1 cellular context compared by ENCODE assay signal in the genomic region with DNA sequence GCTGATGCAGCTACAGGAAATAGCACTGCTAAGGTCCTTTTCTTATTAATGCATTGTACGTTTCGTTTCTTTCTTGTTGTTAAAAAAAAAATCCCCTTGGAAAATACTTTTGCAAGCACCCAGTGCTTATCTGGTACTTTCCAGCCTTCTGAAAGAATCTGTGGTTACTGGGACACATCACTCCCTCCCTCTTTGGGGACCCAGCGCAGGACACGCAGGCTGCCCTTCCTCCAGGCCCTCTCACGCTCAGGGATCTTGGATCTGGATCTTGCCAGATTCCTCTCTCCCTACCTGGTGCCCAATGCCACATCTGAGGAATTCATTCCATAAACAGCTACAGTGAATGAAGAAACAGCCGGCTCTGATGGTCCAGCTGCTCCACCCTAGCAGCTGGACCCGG.
TF ChIP-seq lines count a peak whose summit lies in the region.

No MANE protein-coding gene starts in this region.

TF ChIP-seq in GM12878, 131 proteins besides CTCF, POLR2A, EP300 and RAD21 (continued from another document):
- TF ChIP-seq, protein P1, sequence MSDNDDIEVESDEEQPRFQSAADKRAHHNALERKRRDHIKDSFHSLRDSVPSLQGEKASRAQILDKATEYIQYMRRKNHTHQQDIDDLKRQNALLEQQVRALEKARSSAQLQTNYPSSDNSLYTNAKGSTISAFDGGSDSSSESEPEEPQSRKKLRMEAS (IDR thresholded peaks at IDR 0.05; ENCODE audit: low read depth, low read length) = no peak
- TF ChIP-seq SUZ12 (IDR thresholded peaks at IDR 0.05; ENCODE audit: unreplicated experiment) (no peak), MYC (IDR thresholded peaks at IDR 0.05; ENCODE audit: insufficient read depth, insufficient read length, insufficient replicate concordance, low read length, severe bottlenecking) (no peak), IRF3 (IDR thresholded peaks at IDR 0.05) (no peak), CBX3 (IDR thresholded peaks at IDR 0.05; ENCODE audit: borderline replicate concordance, low read depth) (no peak), MEF2B (IDR thresholded peaks at IDR 0.05; ENCODE audit: partially characterized antibody, poor library complexity, severe bottlenecking) (no peak), ZBED1 (IDR thresholded peaks at IDR 0.05; ENCODE audit: borderline replicate concordance) (no peak), BCL11A (IDR thresholded peaks at IDR 0.05; ENCODE audit: low read depth, low read length) (0 out of 2 replicates have a peak, but pooled peaks have one; percentile 51), EED (IDR thresholded peaks at IDR 0.05; ENCODE audit: low read depth) (peak; percentile 89), CHD2 (IDR thresholded peaks at IDR 0.05; ENCODE audit: borderline replicate concordance, low read depth, low read length) (no peak), YBX1 (IDR thresholded peaks at IDR 0.05) (no peak), RBBP5 (conservative IDR thresholded peaks at IDR 0.05) (no peak), RB1 (IDR thresholded peaks at IDR 0.05; ENCODE audit: borderline replicate concordance) (no peak), RELA (IDR thresholded peaks at IDR 0.05; ENCODE audit: borderline replicate concordance, partially characterized antibody) (no peak), NRF1 (conservative IDR thresholded peaks at IDR 0.05; ENCODE audit: low read depth, low read length) (no peak), CHD1 (IDR thresholded peaks at IDR 0.05; ENCODE audit: low read depth, low read length) (no peak), IRF4 (IDR thresholded peaks at IDR 0.05; ENCODE audit: low read depth, low read length) (no peak), ZNF24 (IDR thresholded peaks at IDR 0.05) (no peak), BACH1 (IDR thresholded peaks at IDR 0.05; ENCODE audit: borderline replicate concordance) (no peak), E4F1 (IDR thresholded peaks at IDR 0.05; ENCODE audit: borderline replicate concordance, partially characterized antibody) (no peak), ZNF207 (IDR thresholded peaks at IDR 0.05; ENCODE audit: borderline replicate concordance) (no peak), POU2F2 (IDR thresholded peaks at IDR 0.05; ENCODE audit: borderline replicate concordance, low read depth, low read length) (no peak), EZH2 (IDR thresholded peaks at IDR 0.05; ENCODE audit: borderline replicate concordance, control insufficient read depth, low read depth, low read length) (no peak), TAF1 (IDR thresholded peaks at IDR 0.05; ENCODE audit: borderline replicate concordance, low read depth, low read length) (no peak), SIX5 (IDR thresholded peaks at IDR 0.05; ENCODE audit: low read depth, low read length, severe bottlenecking) (no peak), MTA3 (IDR thresholded peaks at IDR 0.05; ENCODE audit: borderline replicate concordance, low read length) (no peak), MLLT1 (IDR thresholded peaks at IDR 0.05) (no peak), BHLHE40 (IDR thresholded peaks at IDR 0.05; ENCODE audit: borderline replicate concordance in 1 of 2, low read depth in 2 of 2, low read length in 1 of 2) (0 out of 4 replicates have a peak, but pooled peaks of 1 of the 2 experiments have one; percentile 38), SPI1 (IDR thresholded peaks at IDR 0.05; ENCODE audit: borderline replicate concordance, insufficient read depth, low read depth, low read length) (no peak), NBN (IDR thresholded peaks at IDR 0.05) (no peak), PKNOX1 (IDR thresholded peaks at IDR 0.05) (no peak), HDGF (IDR thresholded peaks at IDR 0.05) (no peak), BMI1 (IDR thresholded peaks at IDR 0.05; ENCODE audit: borderline replicate concordance) (no peak), SMC3 (IDR thresholded peaks at IDR 0.05; ENCODE audit: borderline replicate concordance, low read length) (no peak), CBX5 (IDR thresholded peaks at IDR 0.05; ENCODE audit: low read depth) (no peak), ZZZ3 (IDR thresholded peaks at IDR 0.05; ENCODE audit: control insufficient read depth, insufficient read length, low read depth) (no peak), HDAC2 (IDR thresholded peaks at IDR 0.05) (no peak), IKZF2 (IDR thresholded peaks at IDR 0.05) (peak; percentile 52 to 69), TCF12 (IDR thresholded peaks at IDR 0.05; ENCODE audit: low read depth, low read length) (peak; percentile 14; the same call in 1 of the 2 replicates), RFX5 (IDR thresholded peaks at IDR 0.05; ENCODE audit: low read depth, low read length) (no peak), ASH2L (IDR thresholded peaks at IDR 0.05; ENCODE audit: borderline replicate concordance, low read depth) (no peak)
- TF ChIP-seq, protein P2, sequence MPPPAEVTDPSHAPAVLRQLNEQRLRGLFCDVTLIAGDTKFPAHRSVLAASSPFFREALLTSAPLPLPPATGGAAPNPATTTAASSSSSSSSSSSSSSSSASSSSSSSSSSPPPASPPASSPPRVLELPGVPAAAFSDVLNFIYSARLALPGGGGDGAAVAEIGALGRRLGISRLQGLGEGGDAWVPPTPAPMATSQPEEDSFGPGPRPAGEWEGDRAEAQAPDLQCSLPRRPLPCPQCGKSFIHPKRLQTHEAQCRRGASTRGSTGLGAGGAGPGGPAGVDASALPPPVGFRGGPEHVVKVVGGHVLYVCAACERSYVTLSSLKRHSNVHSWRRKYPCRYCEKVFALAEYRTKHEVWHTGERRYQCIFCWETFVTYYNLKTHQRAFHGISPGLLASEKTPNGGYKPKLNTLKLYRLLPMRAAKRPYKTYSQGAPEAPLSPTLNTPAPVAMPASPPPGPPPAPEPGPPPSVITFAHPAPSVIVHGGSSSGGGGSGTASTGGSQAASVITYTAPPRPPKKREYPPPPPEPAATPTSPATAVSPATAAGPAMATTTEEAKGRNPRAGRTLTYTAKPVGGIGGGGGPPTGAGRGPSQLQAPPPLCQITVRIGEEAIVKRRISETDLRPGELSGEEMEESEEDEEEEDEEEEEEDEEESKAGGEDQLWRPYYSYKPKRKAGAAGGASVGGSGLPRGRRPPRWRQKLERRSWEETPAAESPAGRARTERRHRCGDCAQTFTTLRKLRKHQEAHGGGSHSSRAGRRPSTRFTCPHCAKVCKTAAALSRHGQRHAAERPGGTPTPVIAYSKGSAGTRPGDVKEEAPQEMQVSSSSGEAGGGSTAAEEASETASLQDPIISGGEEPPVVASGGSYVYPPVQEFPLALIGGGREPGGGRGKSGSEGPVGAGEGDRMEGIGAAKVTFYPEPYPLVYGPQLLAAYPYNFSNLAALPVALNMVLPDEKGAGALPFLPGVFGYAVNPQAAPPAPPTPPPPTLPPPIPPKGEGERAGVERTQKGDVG (CRISPR knock-in tag; IDR thresholded peaks at IDR 0.05) = no peak
- TF ChIP-seq, protein P3, sequence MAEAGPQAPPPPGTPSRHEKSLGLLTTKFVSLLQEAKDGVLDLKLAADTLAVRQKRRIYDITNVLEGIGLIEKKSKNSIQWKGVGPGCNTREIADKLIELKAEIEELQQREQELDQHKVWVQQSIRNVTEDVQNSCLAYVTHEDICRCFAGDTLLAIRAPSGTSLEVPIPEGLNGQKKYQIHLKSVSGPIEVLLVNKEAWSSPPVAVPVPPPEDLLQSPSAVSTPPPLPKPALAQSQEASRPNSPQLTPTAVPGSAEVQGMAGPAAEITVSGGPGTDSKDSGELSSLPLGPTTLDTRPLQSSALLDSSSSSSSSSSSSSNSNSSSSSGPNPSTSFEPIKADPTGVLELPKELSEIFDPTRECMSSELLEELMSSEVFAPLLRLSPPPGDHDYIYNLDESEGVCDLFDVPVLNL (IDR thresholded peaks at IDR 0.05; ENCODE audit: low read depth, low read length) = no peak
- TF ChIP-seq, protein P4, sequence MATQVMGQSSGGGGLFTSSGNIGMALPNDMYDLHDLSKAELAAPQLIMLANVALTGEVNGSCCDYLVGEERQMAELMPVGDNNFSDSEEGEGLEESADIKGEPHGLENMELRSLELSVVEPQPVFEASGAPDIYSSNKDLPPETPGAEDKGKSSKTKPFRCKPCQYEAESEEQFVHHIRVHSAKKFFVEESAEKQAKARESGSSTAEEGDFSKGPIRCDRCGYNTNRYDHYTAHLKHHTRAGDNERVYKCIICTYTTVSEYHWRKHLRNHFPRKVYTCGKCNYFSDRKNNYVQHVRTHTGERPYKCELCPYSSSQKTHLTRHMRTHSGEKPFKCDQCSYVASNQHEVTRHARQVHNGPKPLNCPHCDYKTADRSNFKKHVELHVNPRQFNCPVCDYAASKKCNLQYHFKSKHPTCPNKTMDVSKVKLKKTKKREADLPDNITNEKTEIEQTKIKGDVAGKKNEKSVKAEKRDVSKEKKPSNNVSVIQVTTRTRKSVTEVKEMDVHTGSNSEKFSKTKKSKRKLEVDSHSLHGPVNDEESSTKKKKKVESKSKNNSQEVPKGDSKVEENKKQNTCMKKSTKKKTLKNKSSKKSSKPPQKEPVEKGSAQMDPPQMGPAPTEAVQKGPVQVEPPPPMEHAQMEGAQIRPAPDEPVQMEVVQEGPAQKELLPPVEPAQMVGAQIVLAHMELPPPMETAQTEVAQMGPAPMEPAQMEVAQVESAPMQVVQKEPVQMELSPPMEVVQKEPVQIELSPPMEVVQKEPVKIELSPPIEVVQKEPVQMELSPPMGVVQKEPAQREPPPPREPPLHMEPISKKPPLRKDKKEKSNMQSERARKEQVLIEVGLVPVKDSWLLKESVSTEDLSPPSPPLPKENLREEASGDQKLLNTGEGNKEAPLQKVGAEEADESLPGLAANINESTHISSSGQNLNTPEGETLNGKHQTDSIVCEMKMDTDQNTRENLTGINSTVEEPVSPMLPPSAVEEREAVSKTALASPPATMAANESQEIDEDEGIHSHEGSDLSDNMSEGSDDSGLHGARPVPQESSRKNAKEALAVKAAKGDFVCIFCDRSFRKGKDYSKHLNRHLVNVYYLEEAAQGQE (IDR thresholded peaks at IDR 0.05; ENCODE audit: low read depth, low read length) = no peak
- TF ChIP-seq, protein P5, sequence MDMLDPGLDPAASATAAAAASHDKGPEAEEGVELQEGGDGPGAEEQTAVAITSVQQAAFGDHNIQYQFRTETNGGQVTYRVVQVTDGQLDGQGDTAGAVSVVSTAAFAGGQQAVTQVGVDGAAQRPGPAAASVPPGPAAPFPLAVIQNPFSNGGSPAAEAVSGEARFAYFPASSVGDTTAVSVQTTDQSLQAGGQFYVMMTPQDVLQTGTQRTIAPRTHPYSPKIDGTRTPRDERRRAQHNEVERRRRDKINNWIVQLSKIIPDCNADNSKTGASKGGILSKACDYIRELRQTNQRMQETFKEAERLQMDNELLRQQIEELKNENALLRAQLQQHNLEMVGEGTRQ (IDR thresholded peaks at IDR 0.05; ENCODE audit: borderline replicate concordance, low read depth, low read length) = no peak
- TF ChIP-seq, protein P6, sequence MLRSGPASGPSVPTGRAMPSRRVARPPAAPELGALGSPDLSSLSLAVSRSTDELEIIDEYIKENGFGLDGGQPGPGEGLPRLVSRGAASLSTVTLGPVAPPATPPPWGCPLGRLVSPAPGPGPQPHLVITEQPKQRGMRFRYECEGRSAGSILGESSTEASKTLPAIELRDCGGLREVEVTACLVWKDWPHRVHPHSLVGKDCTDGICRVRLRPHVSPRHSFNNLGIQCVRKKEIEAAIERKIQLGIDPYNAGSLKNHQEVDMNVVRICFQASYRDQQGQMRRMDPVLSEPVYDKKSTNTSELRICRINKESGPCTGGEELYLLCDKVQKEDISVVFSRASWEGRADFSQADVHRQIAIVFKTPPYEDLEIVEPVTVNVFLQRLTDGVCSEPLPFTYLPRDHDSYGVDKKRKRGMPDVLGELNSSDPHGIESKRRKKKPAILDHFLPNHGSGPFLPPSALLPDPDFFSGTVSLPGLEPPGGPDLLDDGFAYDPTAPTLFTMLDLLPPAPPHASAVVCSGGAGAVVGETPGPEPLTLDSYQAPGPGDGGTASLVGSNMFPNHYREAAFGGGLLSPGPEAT (IDR thresholded peaks at IDR 0.05; ENCODE audit: low read depth) = peak; percentile 78
